1 cellular context compared by ENCODE assay signal in genomic region chr11:102186836-102187235, GRCh38.
A peak's percentile ranks its signal among the peaks of the same experiment; 100 is the strongest.
TF ChIP-seq lines count a peak whose summit lies in the region.

No MANE protein-coding gene starts in this region.

TF ChIP-seq in HepG2, 621 proteins besides CTCF, POLR2A, EP300 and RAD21 (continued from another document):
- no peak for TF ChIP-seq ZBTB4 (CRISPR knock-in tag; IDR thresholded peaks at IDR 0.05; ENCODE audit: borderline replicate concordance)
- TF ChIP-seq NR2C2 (CRISPR knock-in tag; IDR thresholded peaks at IDR 0.05; ENCODE audit: borderline replicate concordance) = no peak; the same call in 1 of the 2 replicates
- no peak for TF ChIP-seq MTF2 (CRISPR knock-in tag; IDR thresholded peaks at IDR 0.05; ENCODE audit: borderline replicate concordance)
- TF ChIP-seq SOX13 (IDR thresholded peaks at IDR 0.05) = peak; percentile 89
- TF ChIP-seq SOX13 (CRISPR knock-in tag; conservative IDR thresholded peaks at IDR 0.05 in 1 of 2, IDR thresholded peaks at IDR 0.05 in 1 of 2) = peak in 1 of 2 experiments; percentile 97; a peak in 2 of 4 replicates
- TF ChIP-seq ZKSCAN1 (IDR thresholded peaks at IDR 0.05; ENCODE audit: low read length) = peak; percentile 77
- TF ChIP-seq MYPOP (CRISPR knock-in tag; IDR thresholded peaks at IDR 0.05) = no peak
- TF ChIP-seq TFE3 (CRISPR knock-in tag; IDR thresholded peaks at IDR 0.05) = 0 out of 2 replicates have a peak, but pooled peaks have one; percentile 32
- TF ChIP-seq KAT8 (CRISPR knock-in tag; IDR thresholded peaks at IDR 0.05) = 0 out of 2 replicates have a peak, but pooled peaks have one; percentile 43
- TF ChIP-seq PITX1 (CRISPR knock-in tag; IDR thresholded peaks at IDR 0.05) = peak; percentile 75; the same call in 1 of the 2 replicates
- no peak for TF ChIP-seq ARNT2 (CRISPR knock-in tag; IDR thresholded peaks at IDR 0.05; ENCODE audit: low read depth)
